15 cellular contexts compared by ENCODE assay signal in genomic region chr2:70463997-70464396, GRCh38.
A peak's percentile ranks its signal among the peaks of the same experiment; 100 is the strongest.
DNase-seq lines count a peak whose midpoint lies in the region; ATAC-seq, FAIRE-seq and TF ChIP-seq lines count a peak whose summit lies in the region.
"Had no signal": no experiment of that assay in that cellular context is flagged by ENCODE, and none has a peak within 500 bp of the region (broad histone marks: within the 10 kb centered on the region; RNA-seq: fewer than 3 reads in every experiment).

No MANE protein-coding gene starts in this region.

- TF ChIP-seq POLR2A in HepG2 (IDR thresholded peaks at IDR 0.05; ENCODE audit: insufficient read depth in 1 of 2, low read depth in 2 of 2, low read length in 2 of 2) (no peak), right lobe of liver (IDR thresholded peaks at IDR 0.05) (no peak)

- FAIRE-seq in HepG2 (lab: Jason Lieb, UNC) = no peak
- FAIRE-seq: A204.1, GM18507 had no signal

- no peak overlapping the region for H2AFZ ChIP-seq in HepG2 (ENCODE audit: low read length)

- no peaks in the 10 kb centered on the region for H4K20me1 ChIP-seq in HepG2 (ENCODE audit: insufficient read depth, low read length)

- peak overlapping the region; percentile 45 for H3K4me2 ChIP-seq in HepG2 (ENCODE audit: low read depth, low read length)

- DNase-seq in HepG2 (ENCODE audit: low spot score) (no peak), right lobe of liver (no peak), renal cortical epithelial cell (ENCODE audit: low read depth) (peak; percentile 33), NCI-H2107 treated with DMSO at 0.1 percent for 48 hours (lab: John Stamatoyannopoulos, UW; ENCODE audit: unreplicated experiment) (no peak)
- DNase-seq: C1 segment of cervical spinal cord; CD4-positive, alpha-beta T cell; DND-41; GF-D8; GOT3 had no signal

- peaks cover 0 to 21% of the 10 kb centered on the region in 2 experiments; a peak in 4 of 5 replicates for H3K36me3 ChIP-seq in HepG2 (replicated peaks in 1 of 2; ENCODE audit: control insufficient read depth in 1 of 2, insufficient read depth in 2 of 2, low read length in 2 of 2)
- H3K36me3 ChIP-seq in right lobe of liver = no peaks in the 10 kb centered on the region
- H3K36me3 ChIP-seq: HAP-1 had no signal

- H3K27ac ChIP-seq in HepG2 (ENCODE audit: extremely low read length, insufficient read depth, low read length) (peak overlapping the region; percentile 25), right lobe of liver (no peak overlapping the region), VCaP (peak overlapping the region; percentile 29; the same call in 1 of the 2 replicates)

- ATAC-seq in HepG2 (peak; percentile 73; the same call in 2 of the 3 replicates), right lobe of liver (no peak), HG03460 (IDR thresholded peaks at IDR 0.05; ENCODE audit: unreplicated experiment) (no peak), GM21515 (IDR thresholded peaks at IDR 0.05; ENCODE audit: unreplicated experiment) (no peak)

- no peak for TF ChIP-seq CTCF in HepG2 (CRISPR knock-in tag; IDR thresholded peaks at IDR 0.05)
- no peak for TF ChIP-seq CTCF in right lobe of liver (IDR thresholded peaks at IDR 0.05)
- TF ChIP-seq CTCF in VCaP (conservative IDR thresholded peaks at IDR 0.05) = no peak

- no peaks in the 10 kb centered on the region for H3K27me3 ChIP-seq in HepG2 (ENCODE audit: control insufficient read depth in 1 of 2, insufficient read depth in 2 of 2, low read length in 2 of 2)
- H3K27me3 ChIP-seq in right lobe of liver = no peaks in the 10 kb centered on the region

- TF ChIP-seq EP300 in HepG2 (IDR thresholded peaks at IDR 0.05; ENCODE audit: low read depth in 2 of 2, low read length in 2 of 2) (no peak), HepG2 (CRISPR knock-in tag; IDR thresholded peaks at IDR 0.05; ENCODE audit: borderline replicate concordance) (no peak)

- TF ChIP-seq RAD21 in HepG2 (CRISPR knock-in tag; IDR thresholded peaks at IDR 0.05) = no peak

- in situ Hi-C loops in HepG2 (cut with HindIII; ENCODE audit: extremely low pct_ligation_motif_present, low pct_unique_long_range_greater_than_20kb) = no loop called here

- peak overlapping the region; percentile 2; the same call in 1 of the 2 replicates for H3K9ac ChIP-seq in HepG2 (ENCODE audit: insufficient read depth, low read depth, low read length)

- peaks cover 26% of the 10 kb centered on the region for H3K4me1 ChIP-seq in HepG2 (ENCODE audit: insufficient read depth, low read length)
- no peaks in the 10 kb centered on the region for H3K4me1 ChIP-seq in right lobe of liver
- H3K4me1 ChIP-seq: HAP-1 had no signal

- CTCF ChIA-PET in HepG2 (lab: Yijun Ruan, JAX; ENCODE audit: low intra/inter-chr PET ratio, low total read pairs) = no interaction called here

- no peaks in the 10 kb centered on the region for H3K9me3 ChIP-seq in HepG2 (ENCODE audit: low read length)
- no peaks in the 10 kb centered on the region for H3K9me3 ChIP-seq in right lobe of liver
- H3K9me3 ChIP-seq: HAP-1 had no signal

- POLR2A ChIA-PET in HepG2 (lab: Yijun Ruan, JAX) = no interaction called here

- BruUV-seq in HepG2 (replicated peaks; lab: Mats Ljungman, UMichigan) = no TSS peak

- 81% methylated on average over 4 of the region's 4 CpGs for WGBS in HepG2 (ENCODE audit: low lambda C conversion rate)
- 78% methylated on average over 3 of the region's 4 CpGs for WGBS in right lobe of liver (ENCODE audit: insufficient coverage, low coverage, low lambda C conversion rate, missing lambda C conversion rate)

- no peaks in the 10 kb centered on the region for H3K79me2 ChIP-seq in HepG2 (ENCODE audit: insufficient read depth, low read length)

- H3K4me3 ChIP-seq in HepG2 (replicated peaks in 1 of 3; ENCODE audit: insufficient read depth in 1 of 3, low read depth in 2 of 3, low read length in 3 of 3) (no peak overlapping the region; a peak in 1 of 6 replicates), right lobe of liver (no peak overlapping the region)
- H3K4me3 ChIP-seq: HAP-1 had no signal

- intact Hi-C loops in HepG2 (cut with micrococcal nuclease; ENCODE audit: unreplicated experiment) = no loop called here
- intact Hi-C loops in right lobe of liver (cut with DNase I) = no loop called here

TF ChIP-seq in HepG2, 621 proteins besides CTCF, POLR2A, EP300 and RAD21 (continues in another document):
- TF ChIP-seq ZNF230 (CRISPR knock-in tag; IDR thresholded peaks at IDR 0.05) = no peak
- TF ChIP-seq, protein P1, sequence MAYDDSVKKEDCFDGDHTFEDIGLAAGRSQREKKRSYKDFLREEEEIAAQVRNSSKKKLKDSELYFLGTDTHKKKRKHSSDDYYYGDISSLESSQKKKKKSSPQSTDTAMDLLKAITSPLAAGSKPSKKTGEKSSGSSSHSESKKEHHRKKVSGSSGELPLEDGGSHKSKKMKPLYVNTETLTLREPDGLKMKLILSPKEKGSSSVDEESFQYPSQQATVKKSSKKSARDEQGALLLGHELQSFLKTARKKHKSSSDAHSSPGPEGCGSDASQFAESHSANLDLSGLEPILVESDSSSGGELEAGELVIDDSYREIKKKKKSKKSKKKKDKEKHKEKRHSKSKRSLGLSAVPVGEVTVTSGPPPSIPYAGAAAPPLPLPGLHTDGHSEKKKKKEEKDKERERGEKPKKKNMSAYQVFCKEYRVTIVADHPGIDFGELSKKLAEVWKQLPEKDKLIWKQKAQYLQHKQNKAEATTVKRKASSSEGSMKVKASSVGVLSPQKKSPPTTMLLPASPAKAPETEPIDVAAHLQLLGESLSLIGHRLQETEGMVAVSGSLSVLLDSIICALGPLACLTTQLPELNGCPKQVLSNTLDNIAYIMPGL (CRISPR knock-in tag; IDR thresholded peaks at IDR 0.05; ENCODE audit: borderline replicate concordance in 1 of 2, low read depth in 1 of 2) = no peak
- TF ChIP-seq, protein P2, sequence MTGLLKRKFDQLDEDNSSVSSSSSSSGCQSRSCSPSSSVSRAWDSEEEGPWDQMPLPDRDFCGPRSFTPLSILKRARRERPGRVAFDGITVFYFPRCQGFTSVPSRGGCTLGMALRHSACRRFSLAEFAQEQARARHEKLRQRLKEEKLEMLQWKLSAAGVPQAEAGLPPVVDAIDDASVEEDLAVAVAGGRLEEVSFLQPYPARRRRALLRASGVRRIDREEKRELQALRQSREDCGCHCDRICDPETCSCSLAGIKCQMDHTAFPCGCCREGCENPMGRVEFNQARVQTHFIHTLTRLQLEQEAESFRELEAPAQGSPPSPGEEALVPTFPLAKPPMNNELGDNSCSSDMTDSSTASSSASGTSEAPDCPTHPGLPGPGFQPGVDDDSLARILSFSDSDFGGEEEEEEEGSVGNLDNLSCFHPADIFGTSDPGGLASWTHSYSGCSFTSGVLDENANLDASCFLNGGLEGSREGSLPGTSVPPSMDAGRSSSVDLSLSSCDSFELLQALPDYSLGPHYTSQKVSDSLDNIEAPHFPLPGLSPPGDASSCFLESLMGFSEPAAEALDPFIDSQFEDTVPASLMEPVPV (CRISPR knock-in tag; IDR thresholded peaks at IDR 0.05) = no peak
- TF ChIP-seq TCF7L2 (IDR thresholded peaks at IDR 0.05; ENCODE audit: low read depth, low read length) = no peak
- no peak for TF ChIP-seq ZMAT3 (CRISPR knock-in tag; conservative IDR thresholded peaks at IDR 0.05)
- TF ChIP-seq KDM5B (CRISPR knock-in tag; IDR thresholded peaks at IDR 0.05; ENCODE audit: borderline replicate concordance) = no peak
- TF ChIP-seq STAG1 (CRISPR knock-in tag; IDR thresholded peaks at IDR 0.05) = no peak
- TF ChIP-seq HMGA1 (CRISPR knock-in tag; conservative IDR thresholded peaks at IDR 0.05) = no peak
- TF ChIP-seq KLF6 (CRISPR knock-in tag; IDR thresholded peaks at IDR 0.05) = no peak
- TF ChIP-seq ZNF567 (CRISPR knock-in tag; IDR thresholded peaks at IDR 0.05; ENCODE audit: borderline replicate concordance) = no peak
- TF ChIP-seq ZNF337 (CRISPR knock-in tag; IDR thresholded peaks at IDR 0.05; ENCODE audit: borderline replicate concordance, low read depth) = no peak
- TF ChIP-seq ZNF639 (CRISPR knock-in tag; conservative IDR thresholded peaks at IDR 0.05) = no peak
- TF ChIP-seq ARNT2 (CRISPR knock-in tag; IDR thresholded peaks at IDR 0.05; ENCODE audit: low read depth) = no peak
- TF ChIP-seq, protein P3, sequence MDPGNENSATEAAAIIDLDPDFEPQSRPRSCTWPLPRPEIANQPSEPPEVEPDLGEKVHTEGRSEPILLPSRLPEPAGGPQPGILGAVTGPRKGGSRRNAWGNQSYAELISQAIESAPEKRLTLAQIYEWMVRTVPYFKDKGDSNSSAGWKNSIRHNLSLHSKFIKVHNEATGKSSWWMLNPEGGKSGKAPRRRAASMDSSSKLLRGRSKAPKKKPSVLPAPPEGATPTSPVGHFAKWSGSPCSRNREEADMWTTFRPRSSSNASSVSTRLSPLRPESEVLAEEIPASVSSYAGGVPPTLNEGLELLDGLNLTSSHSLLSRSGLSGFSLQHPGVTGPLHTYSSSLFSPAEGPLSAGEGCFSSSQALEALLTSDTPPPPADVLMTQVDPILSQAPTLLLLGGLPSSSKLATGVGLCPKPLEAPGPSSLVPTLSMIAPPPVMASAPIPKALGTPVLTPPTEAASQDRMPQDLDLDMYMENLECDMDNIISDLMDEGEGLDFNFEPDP (CRISPR knock-in tag; conservative IDR thresholded peaks at IDR 0.05) = 0 out of 2 replicates have a peak, but pooled peaks have one; percentile 41
- TF ChIP-seq, protein P4, sequence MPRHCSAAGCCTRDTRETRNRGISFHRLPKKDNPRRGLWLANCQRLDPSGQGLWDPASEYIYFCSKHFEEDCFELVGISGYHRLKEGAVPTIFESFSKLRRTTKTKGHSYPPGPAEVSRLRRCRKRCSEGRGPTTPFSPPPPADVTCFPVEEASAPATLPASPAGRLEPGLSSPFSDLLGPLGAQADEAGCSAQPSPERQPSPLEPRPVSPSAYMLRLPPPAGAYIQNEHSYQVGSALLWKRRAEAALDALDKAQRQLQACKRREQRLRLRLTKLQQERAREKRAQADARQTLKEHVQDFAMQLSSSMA (CRISPR knock-in tag; IDR thresholded peaks at IDR 0.05) = no peak

Comparison
In these comparisons a context has a peak if more than half of its experiments do, and no peak if none do; other contexts are left out.
1. H3K27ac ChIP-seq: peak in HepG2 (single experiment) and VCaP (single experiment); none in right lobe of liver (0 of 3).